In the genomic region with DNA sequence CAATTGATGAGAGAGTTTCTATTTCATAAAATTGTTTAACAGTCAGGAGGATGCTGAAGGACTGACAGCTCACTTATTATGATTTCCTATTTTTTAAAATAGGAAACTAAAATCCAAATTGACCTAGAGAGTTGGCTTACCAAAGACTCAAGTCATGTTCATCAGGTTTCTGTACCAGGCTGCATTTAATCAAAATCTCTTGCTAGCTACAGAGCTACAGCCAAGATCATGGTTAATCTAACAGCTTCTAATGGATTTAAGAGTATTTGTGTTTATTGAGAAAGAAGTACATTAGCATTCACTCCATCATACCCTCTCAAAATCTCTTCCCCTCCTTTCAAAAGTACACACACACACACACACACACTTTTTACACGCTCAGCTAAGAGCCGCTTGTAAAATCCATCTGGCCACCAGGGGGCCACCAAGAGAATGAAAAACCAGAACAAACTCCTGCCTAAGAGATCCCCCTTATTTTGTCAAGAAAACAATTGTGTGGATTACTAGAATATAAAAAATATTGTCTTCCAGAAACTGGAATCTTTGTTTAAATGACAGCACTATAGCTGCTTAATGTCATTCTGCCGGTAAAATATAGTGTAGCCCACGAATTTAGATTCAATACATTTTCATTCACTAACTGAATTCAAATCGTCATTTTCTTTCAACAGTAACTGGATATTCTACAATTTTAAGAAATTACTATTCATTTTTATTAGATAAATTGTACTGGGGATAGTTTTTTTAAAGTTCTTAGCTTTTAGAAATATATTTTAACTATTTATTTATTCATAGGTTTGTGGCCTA, we compare ENCODE assay signal across 7 cellular contexts.
DNase-seq lines count a peak whose midpoint lies in the region; TF ChIP-seq lines count a peak whose summit lies in the region.

No MANE protein-coding gene starts in this region.

- 54 to 55% methylated on average over 5 of the region's 5 CpGs for WGBS in lower leg skin, 2 donors

- H3K4me3 ChIP-seq in GM12865 (ENCODE audit: low read depth, low read length), result no peak overlapping the region
- no peak overlapping the region for H3K4me3 ChIP-seq in HFF-Myc (replicated peaks; ENCODE audit: low read depth, low read length)
- no peak overlapping the region for H3K4me3 ChIP-seq in lower leg skin (ENCODE audit: low read depth, poor library complexity, severe bottlenecking)

- intact Hi-C loops in lower leg skin (cut with DNase I; ENCODE audit: low total_unique reads), result loop anchor here (10.0 kb wide), 1 partner anchor 333 kb away; a partner anchor contains a TSS

- TF ChIP-seq CTCF in GM12865 (IDR thresholded peaks at IDR 0.05; ENCODE audit: insufficient read depth, low read depth, low read length, missing control alignments) (peak; percentile 73), HFF-Myc (IDR thresholded peaks at IDR 0.05; ENCODE audit: low read depth, low read length, missing control alignments) (peak; percentile 74), lower leg skin (IDR thresholded peaks at IDR 0.05) (peak in 1 of 3 donors; percentile 53)

- TF ChIP-seq POLR2A in lower leg skin (IDR thresholded peaks at IDR 0.05), result no peak

- DNase-seq in GM12865 (ENCODE audit: low read depth) (peak; percentile 80), HFF-Myc (ENCODE audit: extremely low read depth, low read depth) (no peak), NCI-H2171 (lab: John Stamatoyannopoulos, UW) (peak; percentile 11), dedifferentiated amniotic fluid mesenchymal stem cell (ENCODE audit: extremely low spot score) (peak; percentile 67), lower leg skin (ENCODE audit: low spot score in 2 of 2) (peak; percentile 73 to 90)
- peak; percentile 46 to 64 for DNase-seq in activated CD4-positive, alpha-beta T cell treated with anti-CD3 and anti-CD28 coated beads, Interleukin-2, amount 50 U/mL, for 24 hours (ENCODE audit: low read depth in 1 of 2, low spot score in 1 of 2)
- peak; percentile 71 for DNase-seq in stimulated activated CD8-positive, alpha-beta memory T cell treated with anti-CD3 and anti-CD28 coated beads, Interleukin-12 subunit alpha, Interleukin-12 subunit beta, amount 100 ng/mL, for 1 hour (ENCODE audit: low read depth)
